ENCODE assay signal across 1 cellular context in the genomic region with DNA sequence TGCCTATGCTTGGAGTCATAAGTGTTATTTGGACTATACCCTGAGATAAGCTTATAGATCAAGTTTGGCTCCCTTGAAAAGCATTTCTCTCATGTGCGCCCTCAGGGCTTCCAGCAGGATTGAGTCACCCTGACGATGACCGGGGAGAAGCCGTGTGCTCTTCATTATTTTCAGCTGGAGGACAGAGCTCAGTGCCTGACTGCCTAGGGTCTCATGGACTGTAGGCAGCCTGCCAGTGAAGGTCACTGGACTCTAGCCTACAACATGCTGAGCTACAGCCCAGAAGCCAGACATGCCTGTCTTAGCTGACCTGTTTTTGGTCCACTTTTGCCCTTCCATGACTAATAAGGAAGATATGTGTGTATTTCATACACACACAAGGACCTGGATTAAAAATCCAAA.
TF ChIP-seq lines count a peak whose summit lies in the region.

No MANE protein-coding gene starts in this region.

TF ChIP-seq in liver, 16 proteins besides CTCF, POLR2A, EP300 and RAD21 (continued from another document):
- TF ChIP-seq, protein P1, sequence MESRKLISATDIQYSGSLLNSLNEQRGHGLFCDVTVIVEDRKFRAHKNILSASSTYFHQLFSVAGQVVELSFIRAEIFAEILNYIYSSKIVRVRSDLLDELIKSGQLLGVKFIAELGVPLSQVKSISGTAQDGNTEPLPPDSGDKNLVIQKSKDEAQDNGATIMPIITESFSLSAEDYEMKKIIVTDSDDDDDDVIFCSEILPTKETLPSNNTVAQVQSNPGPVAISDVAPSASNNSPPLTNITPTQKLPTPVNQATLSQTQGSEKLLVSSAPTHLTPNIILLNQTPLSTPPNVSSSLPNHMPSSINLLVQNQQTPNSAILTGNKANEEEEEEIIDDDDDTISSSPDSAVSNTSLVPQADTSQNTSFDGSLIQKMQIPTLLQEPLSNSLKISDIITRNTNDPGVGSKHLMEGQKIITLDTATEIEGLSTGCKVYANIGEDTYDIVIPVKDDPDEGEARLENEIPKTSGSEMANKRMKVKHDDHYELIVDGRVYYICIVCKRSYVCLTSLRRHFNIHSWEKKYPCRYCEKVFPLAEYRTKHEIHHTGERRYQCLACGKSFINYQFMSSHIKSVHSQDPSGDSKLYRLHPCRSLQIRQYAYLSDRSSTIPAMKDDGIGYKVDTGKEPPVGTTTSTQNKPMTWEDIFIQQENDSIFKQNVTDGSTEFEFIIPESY (IDR thresholded peaks at IDR 0.05): no peak
- TF ChIP-seq EGR1 (IDR thresholded peaks at IDR 0.05; ENCODE audit: low read depth in 2 of 2) (no peak), TAF1 (conservative IDR thresholded peaks at IDR 0.05) (no peak), NR2F2 (IDR thresholded peaks at IDR 0.05) (peak; percentile 63), SP1 (IDR thresholded peaks at IDR 0.05) (peak; percentile 14), YY1 (IDR thresholded peaks at IDR 0.05) (no peak)
- TF ChIP-seq, protein P2, sequence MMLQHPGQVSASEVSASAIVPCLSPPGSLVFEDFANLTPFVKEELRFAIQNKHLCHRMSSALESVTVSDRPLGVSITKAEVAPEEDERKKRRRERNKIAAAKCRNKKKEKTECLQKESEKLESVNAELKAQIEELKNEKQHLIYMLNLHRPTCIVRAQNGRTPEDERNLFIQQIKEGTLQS (IDR thresholded peaks at IDR 0.05): no peak
